In the genomic region with DNA sequence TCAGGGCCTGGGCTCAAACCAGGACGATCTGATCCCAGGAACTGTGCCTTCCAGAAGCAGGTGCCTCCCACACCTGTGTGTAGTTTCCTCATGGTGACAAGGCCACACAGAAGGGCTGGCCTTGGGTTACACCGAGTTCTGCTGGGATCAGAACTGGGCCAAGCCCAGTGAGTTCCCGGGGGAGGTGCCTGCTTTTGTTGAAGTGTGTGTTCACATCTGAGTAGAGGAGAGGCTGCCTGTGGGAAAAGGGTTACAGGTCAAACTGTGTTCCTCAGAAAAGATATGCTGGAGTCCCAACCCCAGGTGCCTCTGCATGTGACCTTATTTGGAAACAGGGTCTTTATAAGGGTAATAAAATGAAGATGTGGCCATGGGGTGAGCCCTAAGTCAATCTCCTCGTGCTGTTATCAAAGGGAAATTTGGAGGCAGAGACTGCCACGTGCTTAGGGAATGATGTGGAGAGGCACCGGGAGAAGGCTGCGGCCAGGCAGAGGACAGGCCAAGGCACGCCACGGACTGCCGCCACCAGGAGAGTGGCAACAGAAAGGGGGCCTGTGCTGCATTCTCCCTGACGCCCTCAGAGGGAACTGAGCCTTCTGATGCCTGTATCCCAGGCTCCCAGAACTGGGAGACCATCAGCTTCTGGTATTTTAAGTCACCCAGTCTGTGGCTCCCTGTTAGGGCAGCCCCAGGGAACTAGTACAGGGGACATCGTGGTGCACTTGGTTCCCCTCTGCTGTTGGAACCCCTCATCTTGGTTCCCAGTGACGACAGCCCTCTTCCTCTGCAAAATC, we compare ENCODE assay signal across 31 cellular contexts.
"Had no signal": no experiment of that assay in that cellular context is flagged by ENCODE, and none has a peak within 500 bp of the region (broad histone marks: within the 10 kb centered on the region; RNA-seq: fewer than 3 reads in every experiment).

No MANE protein-coding gene starts in this region.

- H3K27ac ChIP-seq: epithelial cell of prostate, esophagus squamous epithelium, left ventricle myocardium inferior, pancreas, prostate gland, sigmoid colon, thoracic aorta, uterus, WERI-Rb-1 had no signal

- H3K9me3 Mint-ChIP-seq: activated naive CD4-positive, alpha-beta T cell treated with anti-CD3 and anti-CD28 coated beads for 36 hours; activated naive CD8-positive, alpha-beta T cell treated with anti-CD3 and anti-CD28 coated beads, Interleukin-2, amount 50 U/mL, for 24 hours; dendritic cell treated with granulocyte-macrophage colony-stimulating factor and Interleukin-4, amounts not matched to agents 40 ng/mL and 50 ng/mL, for 4 days; nephron progenitor cell; stimulated activated effector memory CD8-positive, alpha-beta T cell treated with anti-CD3 and anti-CD28 coated beads, Interleukin-12 subunit alpha, Interleukin-12 subunit beta, amount 100 ng/mL, for 72 hours; stimulated activated naive CD8-positive, alpha-beta T cell treated with anti-CD3 and anti-CD28 coated beads, Interleukin-15, Interleukin-2, amounts not matched to agents 100 ng/mL and 50 ng/mL, for 24 hours; T-helper 1 cell treated with Interleukin-12 subunit alpha and Interleukin-12 subunit beta and Interleukin-4 antibody, amounts not matched to agents 30 μg/mL and 1 μg/mL, for 36 hours had no signal

- H3K36me3 ChIP-seq: esophagus squamous epithelium, left ventricle myocardium inferior, pancreas, prostate gland, sigmoid colon, thoracic aorta, uterus, WERI-Rb-1 had no signal

- H3K4me1 Mint-ChIP-seq: activated naive CD8-positive, alpha-beta T cell treated with anti-CD3 and anti-CD28 coated beads, Interleukin-2, amount 50 U/mL, for 24 hours; stimulated activated effector memory CD8-positive, alpha-beta T cell treated with anti-CD3 and anti-CD28 coated beads, Interleukin-12 subunit alpha, Interleukin-12 subunit beta, amount 100 ng/mL, for 72 hours had no signal

- H3K27ac Mint-ChIP-seq: activated naive CD4-positive, alpha-beta T cell treated with anti-CD3 and anti-CD28 coated beads for 36 hours; activated naive CD8-positive, alpha-beta T cell treated with anti-CD3 and anti-CD28 coated beads, Interleukin-2, amount 50 U/mL, for 24 hours; dendritic cell treated with granulocyte-macrophage colony-stimulating factor and Interleukin-4, amounts not matched to agents 40 ng/mL and 50 ng/mL, for 4 days; nephron progenitor cell; stimulated activated effector memory CD8-positive, alpha-beta T cell treated with anti-CD3 and anti-CD28 coated beads, Interleukin-12 subunit alpha, Interleukin-12 subunit beta, amount 100 ng/mL, for 72 hours; stimulated activated naive CD8-positive, alpha-beta T cell treated with anti-CD3 and anti-CD28 coated beads, Interleukin-15, Interleukin-2, amounts not matched to agents 100 ng/mL and 50 ng/mL, for 24 hours; T-helper 1 cell treated with Interleukin-12 subunit alpha and Interleukin-12 subunit beta and Interleukin-4 antibody, amounts not matched to agents 30 μg/mL and 1 μg/mL, for 36 hours had no signal

- H3K27me3 ChIP-seq: pancreas, uterus had no signal

- H3K9me3 ChIP-seq: esophagus squamous epithelium, left ventricle myocardium inferior, mucosa of descending colon, pancreas, prostate gland, sigmoid colon, thoracic aorta, uterus had no signal

- ATAC-seq: activated CD4-positive, CD25-positive, alpha-beta regulatory T cell treated with anti-CD3 and anti-CD28 coated beads, Interleukin-2, amount 50 U/mL, for 24 hours; activated naive CD8-positive, alpha-beta T cell treated with anti-CD3 and anti-CD28 coated beads, Interleukin-2, amount 50 U/mL, for 24 hours; mucosa of descending colon; pancreas; stimulated activated effector memory CD8-positive, alpha-beta T cell treated with anti-CD3 and anti-CD28 coated beads, Interleukin-12 subunit alpha, Interleukin-12 subunit beta, amount 100 ng/mL, for 72 hours had no signal

- H3K4me3 ChIP-seq: esophagus squamous epithelium, left ventricle myocardium inferior, mucosa of descending colon, pancreas, prostate gland, sigmoid colon, thoracic aorta, uterus had no signal

- H3K4me1 ChIP-seq: left ventricle myocardium inferior, pancreas, prostate gland, sigmoid colon, uterus had no signal

- DNase-seq: activated CD4-positive, alpha-beta T cell treated with anti-CD3 and anti-CD28 coated beads for 48 hours; activated CD4-positive, alpha-beta T cell treated with anti-CD3 and anti-CD28 coated beads, Interleukin-2, amount 50 U/mL, for 48 hours; activated effector memory CD4-positive, alpha-beta T cell treated with Interleukin-2 at 50 U/mL for 16 hours; activated naive CD4-positive, alpha-beta T cell treated with anti-CD3 and anti-CD28 coated beads for 36 hours; activated naive CD8-positive, alpha-beta T cell treated with anti-CD3 and anti-CD28 coated beads, Interleukin-2, amount 50 U/mL, for 24 hours; amygdala; central memory CD4-positive, alpha-beta T cell; effector CD4-positive, alpha-beta T cell; esophagus squamous epithelium; foreskin melanocyte; left ventricle myocardium inferior; nephron progenitor cell; retina; sigmoid colon; small intestine; stimulated activated CD4-positive, alpha-beta T cell treated with anti-CD3 and anti-CD28 coated beads, Interleukin-4, amount 100 ng/mL, for 24 hours; SW 1271; T-helper 9 cell; trophoblast cell; uterus; WERI-Rb-1 had no signal

- H3K4me3 Mint-ChIP-seq: activated naive CD4-positive, alpha-beta T cell treated with anti-CD3 and anti-CD28 coated beads for 36 hours; activated naive CD8-positive, alpha-beta T cell treated with anti-CD3 and anti-CD28 coated beads, Interleukin-2, amount 50 U/mL, for 24 hours; dendritic cell treated with granulocyte-macrophage colony-stimulating factor and Interleukin-4, amounts not matched to agents 40 ng/mL and 50 ng/mL, for 4 days; nephron progenitor cell; stimulated activated effector memory CD8-positive, alpha-beta T cell treated with anti-CD3 and anti-CD28 coated beads, Interleukin-12 subunit alpha, Interleukin-12 subunit beta, amount 100 ng/mL, for 72 hours; stimulated activated naive CD8-positive, alpha-beta T cell treated with anti-CD3 and anti-CD28 coated beads, Interleukin-15, Interleukin-2, amounts not matched to agents 100 ng/mL and 50 ng/mL, for 24 hours; T-helper 1 cell treated with Interleukin-12 subunit alpha and Interleukin-12 subunit beta and Interleukin-4 antibody, amounts not matched to agents 30 μg/mL and 1 μg/mL, for 36 hours had no signal
